ENCODE assay signal across 8 cellular contexts in the genomic region with DNA sequence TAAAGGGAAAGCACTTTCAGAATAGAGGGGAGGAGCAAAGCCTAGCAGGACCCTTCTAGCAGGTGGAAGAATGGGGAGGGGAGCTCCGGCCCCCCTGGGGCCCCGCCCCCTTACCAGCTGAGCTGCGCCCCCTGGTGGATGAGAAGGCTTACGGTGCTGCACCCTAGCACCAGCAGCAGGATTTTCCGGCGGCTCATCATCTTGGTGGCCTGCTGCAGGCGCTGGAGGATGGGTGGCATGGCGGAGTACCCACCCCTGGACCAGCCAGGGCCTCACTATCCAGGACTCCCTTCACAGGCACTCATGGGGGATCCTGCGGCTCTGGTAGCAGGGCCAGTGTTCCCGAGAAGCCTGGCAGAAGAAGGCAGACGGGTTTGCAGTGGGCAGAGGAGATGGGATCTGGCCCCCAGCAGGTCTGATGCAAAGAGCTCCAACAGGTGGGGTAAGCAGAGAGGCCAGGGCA. TPM values are rescaled to one million over a fixed set of nuclear protein-coding genes. Genes with fewer than 3 reads are reported as not detected.
DNase-seq lines count a peak whose midpoint lies in the region; ATAC-seq and TF ChIP-seq lines count a peak whose summit lies in the region.

No MANE protein-coding gene starts in this region.

- no peaks in the 10 kb centered on the region for H3K4me1 ChIP-seq in BE2C
- H3K4me1 ChIP-seq in heart right ventricle, result peaks cover 0 to 36% (median 12%) of the 10 kb centered on the region in 9 donors
- no peaks in the 10 kb centered on the region for H3K4me1 ChIP-seq in aorta (ENCODE audit: control insufficient read depth in 1 of 2, insufficient read depth in 2 of 2, low read length in 2 of 2)

- H3K4me3 Mint-ChIP-seq in T-helper 17 cell, result no peak overlapping the region
- peak overlapping the region; percentile 52 for H3K4me3 Mint-ChIP-seq in activated naive CD8-positive, alpha-beta T cell treated with anti-CD3 and anti-CD28 coated beads, Interleukin-2, amount 50 U/mL, for 24 hours

- H3K27ac Mint-ChIP-seq in T-helper 17 cell, result peak overlapping the region; percentile 27
- H3K27ac Mint-ChIP-seq in activated naive CD8-positive, alpha-beta T cell treated with anti-CD3 and anti-CD28 coated beads, Interleukin-2, amount 50 U/mL, for 24 hours, result peak overlapping the region; percentile 71

- peak; percentile 87 for DNase-seq in BE2C
- peak; percentile 39 for DNase-seq in NCI-H128 (lab: John Stamatoyannopoulos, UW; ENCODE audit: unreplicated experiment)
- DNase-seq in T-helper 17 cell, result peak; percentile 75 to 83 (median 78)
- DNase-seq in activated naive CD8-positive, alpha-beta T cell treated with anti-CD3 and anti-CD28 coated beads, Interleukin-2, amount 50 U/mL, for 24 hours, result peak; percentile 88
- peak; percentile 71 to 74 for DNase-seq in heart right ventricle
- DNase-seq in renal cortical epithelial cell (ENCODE audit: low read depth), result peak; percentile 42
- DNase-seq in aorta, result peak; percentile 80 to 93

- H3K27me3 Mint-ChIP-seq in T-helper 17 cell, result no peaks in the 10 kb centered on the region
- peaks cover 4% of the 10 kb centered on the region for H3K27me3 Mint-ChIP-seq in activated naive CD8-positive, alpha-beta T cell treated with anti-CD3 and anti-CD28 coated beads, Interleukin-2, amount 50 U/mL, for 24 hours

- H3K4me3 ChIP-seq in BE2C (ENCODE audit: low read depth, low read length) (no peak overlapping the region), heart right ventricle (no peak overlapping the region), aorta (ENCODE audit: low read length in 2 of 2) (no peak overlapping the region)

- no peaks in the 10 kb centered on the region for H3K36me3 ChIP-seq in BE2C
- no peaks in the 10 kb centered on the region for H3K36me3 ChIP-seq in heart right ventricle
- no peaks in the 10 kb centered on the region for H3K36me3 ChIP-seq in aorta (ENCODE audit: control insufficient read depth in 1 of 2, insufficient read depth in 2 of 2, low read length in 1 of 2)

- H3K4me1 Mint-ChIP-seq in T-helper 17 cell, result peaks cover 5% of the 10 kb centered on the region
- peaks cover 19% of the 10 kb centered on the region for H3K4me1 Mint-ChIP-seq in activated naive CD8-positive, alpha-beta T cell treated with anti-CD3 and anti-CD28 coated beads, Interleukin-2, amount 50 U/mL, for 24 hours

- H3K27ac ChIP-seq in heart right ventricle, result no peak overlapping the region
- H3K27ac ChIP-seq in aorta (ENCODE audit: low read depth in 1 of 2, low read length in 2 of 2), result no peak overlapping the region

- 13 to 16% methylated on average over 11 of the region's 11 CpGs for WGBS in heart right ventricle, 2 donors
- 16 to 21% methylated on average over 11 of the region's 11 CpGs for WGBS in aorta, 2 donors

- H3K27me3 ChIP-seq in BE2C (no peaks in the 10 kb centered on the region), heart right ventricle (peaks cover 0 to 28% (median 17%) of the 10 kb centered on the region in 7 donors), aorta (ENCODE audit: control insufficient read depth in 1 of 2, insufficient read depth in 2 of 2, low read length in 1 of 2) (no peaks in the 10 kb centered on the region)

- TF ChIP-seq CTCF in BE2C (IDR thresholded peaks at IDR 0.05; ENCODE audit: low read depth, low read length) (peak; percentile 97), heart right ventricle (IDR thresholded peaks at IDR 0.05) (peak; percentile 76 to 96 (median 91))

- H3K9me3 ChIP-seq in BE2C, result no peaks in the 10 kb centered on the region
- no peaks in the 10 kb centered on the region for H3K9me3 ChIP-seq in T-helper 17 cell (ENCODE audit: control insufficient read depth, low read length, poor library complexity, severe bottlenecking)
- H3K9me3 ChIP-seq in heart right ventricle, result no peaks in the 10 kb centered on the region
- no peaks in the 10 kb centered on the region for H3K9me3 ChIP-seq in aorta (ENCODE audit: control insufficient read depth, low read length)

- ATAC-seq in GM19467 (IDR thresholded peaks at IDR 0.05; ENCODE audit: unreplicated experiment) (peak; percentile 70), T-helper 17 cell (peak; percentile 99), heart right ventricle (peak; percentile 60 to 82 (median 72)), aorta (ENCODE audit: low FRiP score) (peak; percentile 77)
- peak; percentile 85 for ATAC-seq in activated naive CD8-positive, alpha-beta T cell treated with anti-CD3 and anti-CD28 coated beads, Interleukin-2, amount 50 U/mL, for 24 hours

- no peaks in the 10 kb centered on the region for H3K36me3 Mint-ChIP-seq in T-helper 17 cell (ENCODE audit: low read depth)
- H3K36me3 Mint-ChIP-seq in activated naive CD8-positive, alpha-beta T cell treated with anti-CD3 and anti-CD28 coated beads, Interleukin-2, amount 50 U/mL, for 24 hours (ENCODE audit: low read depth), result no peaks in the 10 kb centered on the region

- intact Hi-C loops in heart right ventricle (cut with DNase I), result no loop called here
- intact Hi-C loops in aorta (cut with DNase I), result no loop called here

- no peaks in the 10 kb centered on the region for H3K9me3 Mint-ChIP-seq in activated naive CD8-positive, alpha-beta T cell treated with anti-CD3 and anti-CD28 coated beads, Interleukin-2, amount 50 U/mL, for 24 hours

RNA-seq across cellular contexts. Expression of a gene that starts 3.8 kb away (rescaled TPM):
- 6.3 TPM for polyA plus RNA-seq in BE2C (2012; ENCODE audit: insufficient read depth, insufficient read length, low read depth)
- not detected for total RNA-seq in T-helper 17 cell
- total RNA-seq in heart right ventricle, result 1 to 10 TPM; 1.9 to 4.6 (median 2.5) TPM
- 1 to 10 TPM in 1 of 2 donors, under 1 TPM in 1; 0.07 to 1.0 TPM for polyA plus RNA-seq in heart right ventricle
- total RNA-seq in renal cortical epithelial cell, result 0.87 and 1.8 TPM in 2 replicates
- not detected for total RNA-seq in aorta
- not detected for polyA plus RNA-seq in aorta

RNA-seq across cellular contexts. Expression of a gene that starts 7.0 kb away (rescaled TPM):
- 410 TPM for polyA plus RNA-seq in BE2C (2012; ENCODE audit: insufficient read depth, insufficient read length, low read depth)
- total RNA-seq in T-helper 17 cell (100 to 1,000 TPM; 187 to 208 TPM), heart right ventricle (10 to 100 TPM; 62.0 to 89.8 (median 72.7) TPM), renal cortical epithelial cell (122 and 141 TPM in 2 replicates), aorta (100 to 1,000 TPM; 141 to 146 TPM)
- polyA plus RNA-seq in heart right ventricle (10 to 100 TPM; 46.5 to 94.9 TPM), aorta (100 to 1,000 TPM in 1 of 2 donors, 10 to 100 TPM in 1; 59.0 to 126 TPM)

RNA-seq across cellular contexts. Expression of a gene that starts 18.9 kb away (rescaled TPM):
- not detected for polyA plus RNA-seq in BE2C (2012; ENCODE audit: insufficient read depth, insufficient read length, low read depth)
- total RNA-seq in T-helper 17 cell (not detected), heart right ventricle (1 to 10 TPM in 1 of 10 donors, not detected in 9; 1.1 TPM), renal cortical epithelial cell (0.65 TPM in 1 of 2 replicates, not detected in the other), aorta (1 to 10 TPM; 1.0 to 1.2 TPM)
- polyA plus RNA-seq in heart right ventricle (under 1 TPM in 1 of 2 donors, not detected in 1; 0.17 TPM), aorta (under 1 TPM in 1 of 2 donors, not detected in 1; 0.10 TPM)

RNA-seq across cellular contexts. Expression of a gene that starts 24.9 kb away (rescaled TPM):
- polyA plus RNA-seq in BE2C (2012; ENCODE audit: insufficient read depth, insufficient read length, low read depth), result 14.9 TPM
- total RNA-seq in T-helper 17 cell, result 100 to 1,000 TPM; 215 to 227 TPM
- 100 to 1,000 TPM in 4 of 10 donors, 10 to 100 TPM in 6; 50.0 to 121 (median 81.9) TPM for total RNA-seq in heart right ventricle
- polyA plus RNA-seq in heart right ventricle, result 10 to 100 TPM; 24.1 to 28.2 TPM
- total RNA-seq in renal cortical epithelial cell, result 19.4 and 61.2 TPM in 2 replicates
- 100 to 1,000 TPM in 1 of 2 donors, 10 to 100 TPM in 1; 85.7 to 119 TPM for total RNA-seq in aorta
- 10 to 100 TPM; 16.2 to 32.5 TPM for polyA plus RNA-seq in aorta

RNA-seq across cellular contexts. Expression of a gene that starts 33.4 kb away (rescaled TPM):
- not detected for polyA plus RNA-seq in BE2C (2012; ENCODE audit: insufficient read depth, insufficient read length, low read depth)
- not detected for total RNA-seq in T-helper 17 cell
- under 1 TPM in 3 of 10 donors, not detected in 7; 0.35 to 0.69 (median 0.43) TPM for total RNA-seq in heart right ventricle
- polyA plus RNA-seq in heart right ventricle, result 1 to 10 TPM in 1 of 2 donors, under 1 TPM in 1; 0.44 to 2.6 TPM
- 2.3 and 140 TPM in 2 replicates for total RNA-seq in renal cortical epithelial cell
- 10 to 100 TPM in 1 of 2 donors, 1 to 10 TPM in 1; 6.6 to 14.0 TPM for total RNA-seq in aorta
- 10 to 100 TPM; 19.0 to 28.0 TPM for polyA plus RNA-seq in aorta
